Comparison of ENCODE assay signal across 29 cellular contexts in genomic region chr1:30615076-30615795, GRCh38.
"Had no signal": no experiment of that assay in that cellular context is flagged by ENCODE, and none has a peak within 500 bp of the region (broad histone marks: within the 10 kb centered on the region; RNA-seq: fewer than 3 reads in every experiment).

No MANE protein-coding gene starts in this region.

- H3K4me3 ChIP-seq: adrenal gland, body of pancreas, cardiac muscle cell, esophagus squamous epithelium, pancreas, prostate gland, skin epidermis, testis, transverse colon, uterus had no signal

- H3K36me3 Mint-ChIP-seq: activated naive CD8-positive, alpha-beta T cell treated with anti-CD3 and anti-CD28 coated beads for 36 hours; naive thymus-derived CD4-positive, alpha-beta T cell had no signal

- H3K4me3 Mint-ChIP-seq: activated CD4-positive, alpha-beta T cell treated with anti-CD3 and anti-CD28 coated beads, Interleukin-2, amount 10 ng/mL, durations not matched to agents 7 days and 5 days; activated CD8-positive, alpha-beta T cell treated with anti-CD3 and anti-CD28 coated beads for 36 hours; activated naive CD4-positive, alpha-beta T cell treated with anti-CD3 and anti-CD28 coated beads for 36 hours; activated naive CD8-positive, alpha-beta T cell treated with anti-CD3 and anti-CD28 coated beads for 36 hours; activated T-helper 1 cell treated with anti-CD3 and anti-CD28 coated beads, Interleukin-12 subunit alpha, Interleukin-12 subunit beta, Interleukin-2, Interleukin-4 antibody, amounts not matched to agents 30 ng/mL and 10 ng/mL and 1 ng/mL, durations not matched to agents 14 hours and 24 hours and 36 hours; naive thymus-derived CD4-positive, alpha-beta T cell had no signal

- H3K27me3 ChIP-seq: adrenal gland, body of pancreas, cardiac muscle cell, pancreas, testis, uterus had no signal

- H3K4me1 Mint-ChIP-seq: activated naive CD8-positive, alpha-beta T cell treated with anti-CD3 and anti-CD28 coated beads for 36 hours had no signal

- DNase-seq: activated CD4-positive, alpha-beta T cell treated with anti-CD3 and anti-CD28 coated beads for 1 hour; activated CD4-positive, alpha-beta T cell treated with anti-CD3 and anti-CD28 coated beads, Interleukin-2, amount 10 ng/mL, durations not matched to agents 7 days and 5 days; activated CD8-positive, alpha-beta T cell treated with anti-CD3 and anti-CD28 coated beads for 36 hours; activated effector memory CD4-positive, alpha-beta T cell treated with anti-CD3 and anti-CD28 coated beads, Interleukin-2, amount 50 U/mL, for 16 hours; activated naive CD4-positive, alpha-beta T cell treated with anti-CD3 and anti-CD28 coated beads for 36 hours; activated naive CD8-positive, alpha-beta T cell treated with anti-CD3 and anti-CD28 coated beads for 36 hours; activated T-cell treated with anti-CD3 and anti-CD28 coated beads, Interleukin-2, amount 50 U/mL, for 1 hour; aorta; body of pancreas; cortex of kidney; esophagus squamous epithelium; left cardiac atrium; midbrain; naive thymus-derived CD4-positive, alpha-beta T cell; pancreas; retina; stimulated activated CD4-positive, alpha-beta T cell treated with anti-CD3 and anti-CD28 coated beads, Interleukin-12 subunit alpha, Interleukin-12 subunit beta, amount 100 ng/mL, for 4 hours; stimulated activated CD4-positive, alpha-beta T cell treated with anti-CD3 and anti-CD28 coated beads, Interleukin-4, amount 100 ng/mL, for 1 hour; stimulated activated naive CD8-positive, alpha-beta T cell treated with anti-CD3 and anti-CD28 coated beads, Interleukin-15, Interleukin-2, amounts not matched to agents 100 U/mL and 50 U/mL, for 24 hours; T-helper 2 cell; testis; transverse colon; uterus had no signal

- H3K36me3 ChIP-seq: adrenal gland, cardiac muscle cell, esophagus squamous epithelium, pancreas, prostate gland, transverse colon, uterus had no signal

- ATAC-seq: activated CD8-positive, alpha-beta T cell treated with anti-CD3 and anti-CD28 coated beads for 36 hours; body of pancreas; left cardiac atrium; naive thymus-derived CD4-positive, alpha-beta T cell; pancreas; sciatic nerve; stimulated activated naive CD8-positive, alpha-beta T cell treated with anti-CD3 and anti-CD28 coated beads, Interleukin-15, Interleukin-2, amounts not matched to agents 100 U/mL and 50 U/mL, for 24 hours had no signal

- H3K27ac ChIP-seq: adrenal gland, body of pancreas, cardiac muscle cell, esophagus squamous epithelium, pancreas, prostate gland, testis, transverse colon, uterus had no signal

- H3K4me1 ChIP-seq: adrenal gland, body of pancreas, pancreas, prostate gland, testis, transverse colon had no signal

- H3K27ac Mint-ChIP-seq: activated CD4-positive, alpha-beta T cell treated with anti-CD3 and anti-CD28 coated beads, Interleukin-2, amount 10 ng/mL, durations not matched to agents 7 days and 5 days; activated CD8-positive, alpha-beta T cell treated with anti-CD3 and anti-CD28 coated beads for 36 hours; activated naive CD4-positive, alpha-beta T cell treated with anti-CD3 and anti-CD28 coated beads for 36 hours; activated naive CD8-positive, alpha-beta T cell treated with anti-CD3 and anti-CD28 coated beads for 36 hours; activated T-helper 1 cell treated with anti-CD3 and anti-CD28 coated beads, Interleukin-12 subunit alpha, Interleukin-12 subunit beta, Interleukin-2, Interleukin-4 antibody, amounts not matched to agents 30 ng/mL and 10 ng/mL and 1 ng/mL, durations not matched to agents 14 hours and 24 hours and 36 hours; naive thymus-derived CD4-positive, alpha-beta T cell had no signal

- H3K9me3 Mint-ChIP-seq: activated CD4-positive, alpha-beta T cell treated with anti-CD3 and anti-CD28 coated beads, Interleukin-2, amount 10 ng/mL, durations not matched to agents 7 days and 5 days; activated CD8-positive, alpha-beta T cell treated with anti-CD3 and anti-CD28 coated beads for 36 hours; activated naive CD4-positive, alpha-beta T cell treated with anti-CD3 and anti-CD28 coated beads for 36 hours; activated naive CD8-positive, alpha-beta T cell treated with anti-CD3 and anti-CD28 coated beads for 36 hours; activated T-helper 1 cell treated with anti-CD3 and anti-CD28 coated beads, Interleukin-12 subunit alpha, Interleukin-12 subunit beta, Interleukin-2, Interleukin-4 antibody, amounts not matched to agents 30 ng/mL and 10 ng/mL and 1 ng/mL, durations not matched to agents 14 hours and 24 hours and 36 hours; naive thymus-derived CD4-positive, alpha-beta T cell had no signal

- H3K9me3 ChIP-seq: adrenal gland, body of pancreas, esophagus squamous epithelium, pancreas, prostate gland, testis, transverse colon, uterus had no signal
